Comparison of ENCODE assay signal across 15 cellular contexts in the genomic region with DNA sequence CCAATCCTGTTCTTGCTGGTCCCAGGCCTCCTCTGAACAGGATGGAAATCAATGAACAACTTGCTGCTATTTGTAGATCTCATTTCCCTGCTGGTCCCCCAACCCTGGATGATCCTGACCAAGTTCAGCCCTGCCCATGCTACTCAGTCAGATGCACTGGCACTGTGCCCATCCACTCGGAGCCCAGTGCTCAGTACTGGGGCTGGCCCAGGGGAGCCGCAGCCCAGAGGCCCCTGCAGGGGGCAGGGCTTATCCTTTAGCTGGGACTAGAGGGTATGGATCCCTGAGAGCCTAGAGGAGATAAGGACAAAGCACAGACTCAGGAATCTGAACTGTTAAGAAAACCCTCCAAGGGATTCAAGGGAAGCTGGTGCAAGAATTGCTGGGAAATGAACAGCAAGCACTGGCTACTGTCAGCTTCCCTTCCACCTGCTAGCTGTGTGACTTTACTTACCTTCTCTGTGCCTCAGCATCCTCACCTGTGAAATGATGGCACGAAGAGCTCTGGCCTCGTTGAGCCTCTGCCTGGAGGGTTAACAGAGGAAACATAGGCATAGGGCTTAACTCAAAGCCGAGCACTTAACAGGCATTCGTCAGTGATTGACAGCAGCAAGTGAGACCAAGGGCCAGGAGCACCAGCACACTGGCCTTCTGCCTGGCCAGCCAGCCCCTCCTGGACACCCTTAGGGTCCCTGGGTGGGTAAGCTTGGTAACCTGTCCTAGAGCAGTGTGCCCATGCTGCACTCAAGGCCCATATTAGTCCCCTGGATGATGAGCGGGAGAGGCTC. TPM values are rescaled to one million over a fixed set of nuclear protein-coding genes. Genes with fewer than 3 reads are reported as not detected.
A peak's percentile ranks its signal among the peaks of the same experiment; 100 is the strongest.
DNase-seq lines count a peak whose midpoint lies in the region; ATAC-seq and TF ChIP-seq lines count a peak whose summit lies in the region.
"Had no signal": no experiment of that assay in that cellular context is flagged by ENCODE, and none has a peak within 500 bp of the region (broad histone marks: within the 10 kb centered on the region; RNA-seq: fewer than 3 reads in every experiment).

No MANE protein-coding gene starts in this region.

- ATAC-seq in left cardiac atrium (peak; percentile 73 to 78), GM21786 (IDR thresholded peaks at IDR 0.05; ENCODE audit: unreplicated experiment) (no peak)
- ATAC-seq: activated CD8-positive, alpha-beta T cell treated with anti-CD3 and anti-CD28 coated beads, Interleukin-2, amount 10 ng/mL, durations not matched to agents 7 days and 5 days had no signal

- POLR2A ChIA-PET in HEK293T (lab: Yijun Ruan, JAX) = no interaction called here

- H3K27ac ChIP-seq in SJCRH30 = no peak overlapping the region
- H3K27ac ChIP-seq: HL-60 had no signal

- H3K9me3 ChIP-seq in BE2C (no peaks in the 10 kb centered on the region), SJCRH30 (replicated peaks) (peaks cover 8% of the 10 kb centered on the region)

- no peaks in the 10 kb centered on the region for H3K36me3 ChIP-seq in BE2C
- H3K36me3 ChIP-seq in SJCRH30 = no peaks in the 10 kb centered on the region

- H3K27me3 ChIP-seq in BE2C (no peaks in the 10 kb centered on the region), SJCRH30 (no peaks in the 10 kb centered on the region)

- CTCF ChIA-PET in HEK293T (lab: Yijun Ruan, JAX) = no interaction called here

- peaks cover 7% of the 10 kb centered on the region for H3K4me1 ChIP-seq in BE2C
- peaks cover 32% of the 10 kb centered on the region for H3K4me1 ChIP-seq in SJCRH30

- TF ChIP-seq CTCF in BE2C (IDR thresholded peaks at IDR 0.05; ENCODE audit: low read depth, low read length) = peak; percentile 19; the same call in 1 of the 2 replicates

- intact Hi-C loops in left cardiac atrium (cut with DNase I) = no loop called here

- DNase-seq in BE2C (peak; percentile 79), HEK293T (ENCODE audit: extremely low spot score) (no peak), SJCRH30 (peak; percentile 84 to 92), left cardiac atrium (peak; percentile 54), islet precursor cell (no peak)
- no peak for DNase-seq in stimulated activated CD8-positive, alpha-beta memory T cell treated with anti-CD3 and anti-CD28 coated beads, Interleukin-4, amount 100 ng/mL, for 48 hours
- no peak for DNase-seq in stimulated activated CD4-positive, alpha-beta T cell treated with anti-CD3 and anti-CD28 coated beads, Interleukin-2, amount 100 ng/mL, for 24 hours
- DNase-seq: activated CD8-positive, alpha-beta T cell treated with anti-CD3 and anti-CD28 coated beads, Interleukin-2, amount 10 ng/mL, durations not matched to agents 7 days and 5 days; COR-L47; NCI-H1930; nephron progenitor cell; stimulated activated CD4-positive, alpha-beta T cell treated with anti-CD3 and anti-CD28 coated beads, Interleukin-4, amount 100 ng/mL, for 4 hours had no signal

- H3K4me3 ChIP-seq in BE2C (ENCODE audit: low read depth, low read length) (no peak overlapping the region), SJCRH30 (no peak overlapping the region)
- H3K4me3 ChIP-seq: lung had no signal

TF ChIP-seq in HEK293T, 16 proteins besides CTCF, POLR2A, EP300 and RAD21:
- TF ChIP-seq HDGF (IDR thresholded peaks at IDR 0.05; ENCODE audit: borderline replicate concordance) (no peak), ARNT (IDR thresholded peaks at IDR 0.05) (no peak), TARDBP (IDR thresholded peaks at IDR 0.05) (no peak), FOXK2 (IDR thresholded peaks at IDR 0.05) (no peak)
- TF ChIP-seq, protein P1, sequence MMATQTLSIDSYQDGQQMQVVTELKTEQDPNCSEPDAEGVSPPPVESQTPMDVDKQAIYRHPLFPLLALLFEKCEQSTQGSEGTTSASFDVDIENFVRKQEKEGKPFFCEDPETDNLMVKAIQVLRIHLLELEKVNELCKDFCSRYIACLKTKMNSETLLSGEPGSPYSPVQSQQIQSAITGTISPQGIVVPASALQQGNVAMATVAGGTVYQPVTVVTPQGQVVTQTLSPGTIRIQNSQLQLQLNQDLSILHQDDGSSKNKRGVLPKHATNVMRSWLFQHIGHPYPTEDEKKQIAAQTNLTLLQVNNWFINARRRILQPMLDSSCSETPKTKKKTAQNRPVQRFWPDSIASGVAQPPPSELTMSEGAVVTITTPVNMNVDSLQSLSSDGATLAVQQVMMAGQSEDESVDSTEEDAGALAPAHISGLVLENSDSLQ (IDR thresholded peaks at IDR 0.05) = peak; percentile 44; the same call in 1 of the 2 replicates
TF ChIP-seq in HEK293T: peak in this region for 1.

RNA-seq across cellular contexts. Expression of a gene that starts 29.8 kb away (rescaled TPM):
- 72.9 TPM for polyA plus RNA-seq in BE2C (2012; ENCODE audit: insufficient read depth, insufficient read length, low read depth)
- 0.08 and 0.10 TPM in 2 replicates for total RNA-seq in SJCRH30 (2014; rRNA removed; shearing (Covaris generic))
- 1 to 10 TPM in 1 of 2 donors, under 1 TPM in 1; 0.94 to 2.9 TPM for total RNA-seq in left cardiac atrium

RNA-seq across cellular contexts. Expression of a gene that starts 50.4 kb away (rescaled TPM):
- 13.3 TPM for polyA plus RNA-seq in BE2C (2012; ENCODE audit: insufficient read depth, insufficient read length, low read depth)
- 31.0 and 36.3 TPM in 2 replicates for total RNA-seq in SJCRH30 (2014; rRNA removed; shearing (Covaris generic))
- under 1 TPM; 0.16 to 0.85 TPM for total RNA-seq in left cardiac atrium

RNA-seq across cellular contexts. Expression of a gene that starts 53.5 kb away (rescaled TPM):
- 42.5 TPM for polyA plus RNA-seq in BE2C (2012; ENCODE audit: insufficient read depth, insufficient read length, low read depth)
- total RNA-seq in SJCRH30 (2014; rRNA removed; shearing (Covaris generic)) = 43.3 and 45.1 TPM in 2 replicates
- total RNA-seq in left cardiac atrium = 10 to 100 TPM; 30.9 to 33.2 TPM

Comparison
In these comparisons a context has a peak if more than half of its experiments do, and no peak if none do; other contexts are left out.
1. DNase-seq: peak in BE2C (single experiment), SJCRH30 (2 of 2) and left cardiac atrium (single experiment); none in HEK293T (single experiment), stimulated activated CD8-positive, alpha-beta memory T cell treated with anti-CD3 and anti-CD28 coated beads, Interleukin-4, amount 100 ng/mL, for 48 hours (single experiment), islet precursor cell (single experiment) and stimulated activated CD4-positive, alpha-beta T cell treated with anti-CD3 and anti-CD28 coated beads, Interleukin-2, amount 100 ng/mL, for 24 hours (0 of 2).
2. RNA of a gene that starts 50.4 kb away (total RNA-seq): 31.0 to 36.3 TPM in SJCRH30; 0.16 to 0.85 TPM in left cardiac atrium; every median in the first group is over 10 times any median in the second.